ENCODE assay signal across 21 cellular contexts in genomic region chr14:87813211-87813610, GRCh38.
"Had no signal": no experiment of that assay in that cellular context is flagged by ENCODE, and none has a peak within 500 bp of the region (broad histone marks: within the 10 kb centered on the region; RNA-seq: fewer than 3 reads in every experiment).

No MANE protein-coding gene starts in this region.

- ATAC-seq: esophagus mucosa; heart left ventricle; left colon; mucosa of descending colon; naive thymus-derived CD8-positive, alpha-beta T cell; psoas muscle; right lobe of liver; stimulated activated effector memory CD8-positive, alpha-beta T cell treated with anti-CD3 and anti-CD28 coated beads, Interleukin-12 subunit alpha, Interleukin-12 subunit beta, amount 100 ng/mL, for 72 hours; stimulated activated naive CD8-positive, alpha-beta T cell treated with anti-CD3 and anti-CD28 coated beads, Interleukin-15, Interleukin-2, amounts not matched to agents 100 U/mL and 50 U/mL, for 24 hours had no signal

- H3K9me3 ChIP-seq: mucosa of descending colon, neutrophil, psoas muscle, right lobe of liver, tibial artery, upper lobe of left lung, uterus had no signal

- H3K27me3 ChIP-seq: heart left ventricle, neutrophil, right lobe of liver, tibial artery, upper lobe of left lung, uterus had no signal

- H3K4me3 ChIP-seq: heart left ventricle, mucosa of descending colon, psoas muscle, right lobe of liver, tibial artery, upper lobe of left lung, uterus had no signal

- DNase-seq: effector CD4-positive, alpha-beta T cell; endodermal cell; heart left ventricle; hippocampal formation; left colon; mammary epithelial cell; mucosa of descending colon; naive thymus-derived CD8-positive, alpha-beta T cell; psoas muscle; retina; right lobe of liver; stimulated activated CD4-positive, alpha-beta T cell treated with anti-CD3 and anti-CD28 coated beads, Interleukin-4, amount 100 ng/mL, for 1 hour; stimulated activated CD8-positive, alpha-beta memory T cell treated with anti-CD3 and anti-CD28 coated beads, Interleukin-4, amount 100 ng/mL, for 48 hours; stimulated activated naive CD8-positive, alpha-beta T cell treated with anti-CD3 and anti-CD28 coated beads, Interleukin-15, Interleukin-2, amounts not matched to agents 100 U/mL and 50 U/mL, for 24 hours; tibial artery; upper lobe of left lung; uterus had no signal

- H3K27ac ChIP-seq: heart left ventricle, neutrophil, psoas muscle, right lobe of liver, tibial artery, upper lobe of left lung, uterus had no signal

- H3K36me3 ChIP-seq: heart left ventricle, neutrophil, right lobe of liver, tibial artery, upper lobe of left lung, uterus had no signal

- FAIRE-seq: frontal cortex had no signal

- H3K4me1 ChIP-seq: heart left ventricle, psoas muscle, right lobe of liver, tibial artery, upper lobe of left lung, uterus had no signal
